In genomic region chr19:49340069-49340864, GRCh38 we compare ENCODE assay signal across 1 cellular context.
TF ChIP-seq lines count a peak whose summit lies in the region.

No MANE protein-coding gene starts in this region.

TF ChIP-seq in K562, 482 proteins besides CTCF, POLR2A, EP300 and RAD21 (continued from another document):
- TF ChIP-seq MGA (IDR thresholded peaks at IDR 0.05) (0 out of 2 replicates have a peak, but pooled peaks have one; percentile 16), REST (CRISPR knock-in tag; IDR thresholded peaks at IDR 0.05; ENCODE audit: low read depth) (no peak), ZNF24 (IDR thresholded peaks at IDR 0.05) (no peak), MLLT1 (IDR thresholded peaks at IDR 0.05) (0 out of 4 replicates have a peak, but pooled peaks of 1 of the 2 experiments have one; percentile 21), ZNF174 (CRISPR knock-in tag; IDR thresholded peaks at IDR 0.05) (no peak), TOE1 (IDR thresholded peaks at IDR 0.05; ENCODE audit: borderline replicate concordance) (0 out of 2 replicates have a peak, but pooled peaks have one; percentile 24), TOE1 (CRISPR knock-in tag; IDR thresholded peaks at IDR 0.05; ENCODE audit: borderline replicate concordance, low read depth) (no peak)
